ENCODE assay signal across 17 cellular contexts in genomic region chr16:66036775-66037715, GRCh38.
DNase-seq lines count a peak whose midpoint lies in the region; ATAC-seq and TF ChIP-seq lines count a peak whose summit lies in the region.
"Had no signal": no experiment of that assay in that cellular context is flagged by ENCODE, and none has a peak within 500 bp of the region (broad histone marks: within the 10 kb centered on the region; RNA-seq: fewer than 3 reads in every experiment).

No MANE protein-coding gene starts in this region.

- H3K27ac Mint-ChIP-seq in endodermal cell = no peak overlapping the region
- no peak overlapping the region for H3K27ac Mint-ChIP-seq in activated T-cell treated with anti-CD3 and anti-CD28 coated beads, Interleukin-2, amount 50 U/mL, for 72 hours
- H3K27ac Mint-ChIP-seq: activated naive CD4-positive, alpha-beta T cell treated with anti-CD3 and anti-CD28 coated beads, Interleukin-2, amount 50 U/mL, for 24 hours; T-helper 1 cell treated with Interleukin-12 subunit alpha and Interleukin-12 subunit beta and Interleukin-4 antibody, amounts not matched to agents 30 μg/mL and 1 μg/mL, for 36 hours had no signal

- no peaks in the 10 kb centered on the region for H3K9me3 Mint-ChIP-seq in endodermal cell
- no peaks in the 10 kb centered on the region for H3K9me3 Mint-ChIP-seq in activated T-cell treated with anti-CD3 and anti-CD28 coated beads, Interleukin-2, amount 50 U/mL, for 72 hours
- H3K9me3 Mint-ChIP-seq: activated naive CD4-positive, alpha-beta T cell treated with anti-CD3 and anti-CD28 coated beads, Interleukin-2, amount 50 U/mL, for 24 hours; T-helper 1 cell treated with Interleukin-12 subunit alpha and Interleukin-12 subunit beta and Interleukin-4 antibody, amounts not matched to agents 30 μg/mL and 1 μg/mL, for 36 hours had no signal

- H3K27me3 ChIP-seq in endodermal cell (ENCODE audit: control insufficient read depth, insufficient read depth, low read length, poor library complexity, severe bottlenecking) = no peaks in the 10 kb centered on the region
- H3K27me3 ChIP-seq: BE2C had no signal

- H3K9ac ChIP-seq in endodermal cell (ENCODE audit: extremely low read depth, low read length, poor library complexity, severe bottlenecking) = no peak overlapping the region

- no peak for TF ChIP-seq CTCF in endodermal cell (conservative IDR thresholded peaks at IDR 0.05)

- in situ Hi-C loops in G401 (cut with HindIII; ENCODE audit: low sequenced_read_pairs) = no loop called here

- H3K36me3 ChIP-seq in endodermal cell (ENCODE audit: control insufficient read depth, insufficient read depth, low read length) = no peaks in the 10 kb centered on the region
- H3K36me3 ChIP-seq: BE2C had no signal

- no peaks in the 10 kb centered on the region for H3K27me3 Mint-ChIP-seq in endodermal cell (ENCODE audit: insufficient read depth)
- no peaks in the 10 kb centered on the region for H3K27me3 Mint-ChIP-seq in activated T-cell treated with anti-CD3 and anti-CD28 coated beads, Interleukin-2, amount 50 U/mL, for 72 hours (ENCODE audit: low read depth)

- DNase-seq in G401 (ENCODE audit: low spot score) (peak; percentile 22), cerebellar cortex (ENCODE audit: low spot score) (peak; percentile 11), left ventricle myocardium superior (no peak), stromal cell of bone marrow (ENCODE audit: low read depth) (peak; percentile 89), endodermal cell (no peak)
- no peak for DNase-seq in stimulated activated naive CD8-positive, alpha-beta T cell treated with anti-CD3 and anti-CD28 coated beads, Interleukin-15, Interleukin-2, amounts not matched to agents 100 U/mL and 50 U/mL, for 24 hours
- no peak for DNase-seq in activated T-cell treated with anti-CD3 and anti-CD28 coated beads, Interleukin-2, amount 50 U/mL, for 72 hours
- DNase-seq: BE2C; central memory CD4-positive, alpha-beta T cell; DMS79; NCI-H2081 treated with DMSO at 0.1 percent for 48 hours; NCI-H748 treated with DMSO at 0.1 percent for 48 hours; stimulated activated naive CD4-positive, alpha-beta T cell treated with Interleukin-2 at 50 U/mL for 16 hours had no signal

- ATAC-seq in left ventricle myocardium superior (peak; percentile 81), HG03135 (IDR thresholded peaks at IDR 0.05; ENCODE audit: unreplicated experiment) (no peak)
- no peak for ATAC-seq in stimulated activated naive CD8-positive, alpha-beta T cell treated with anti-CD3 and anti-CD28 coated beads, Interleukin-15, Interleukin-2, amounts not matched to agents 100 U/mL and 50 U/mL, for 24 hours
- ATAC-seq in activated T-cell treated with anti-CD3 and anti-CD28 coated beads, Interleukin-2, amount 50 U/mL, for 72 hours (replicated peaks in 1 of 2) = no peak

- intact Hi-C loops in left ventricle myocardium superior (cut with micrococcal nuclease) = no loop called here

- no peak overlapping the region for H3K27ac ChIP-seq in endodermal cell (ENCODE audit: low read depth, low read length)

- H3K4me3 Mint-ChIP-seq in endodermal cell = no peak overlapping the region
- no peak overlapping the region for H3K4me3 Mint-ChIP-seq in activated T-cell treated with anti-CD3 and anti-CD28 coated beads, Interleukin-2, amount 50 U/mL, for 72 hours
- H3K4me3 Mint-ChIP-seq: activated naive CD4-positive, alpha-beta T cell treated with anti-CD3 and anti-CD28 coated beads, Interleukin-2, amount 50 U/mL, for 24 hours; T-helper 1 cell treated with Interleukin-12 subunit alpha and Interleukin-12 subunit beta and Interleukin-4 antibody, amounts not matched to agents 30 μg/mL and 1 μg/mL, for 36 hours had no signal

- no peaks in the 10 kb centered on the region for H3K9me3 ChIP-seq in endodermal cell (ENCODE audit: control insufficient read depth, low read length)
- H3K9me3 ChIP-seq: BE2C had no signal

- H3K4me1 ChIP-seq in endodermal cell (ENCODE audit: control insufficient read depth, insufficient read depth, low read length) = no peaks in the 10 kb centered on the region
- H3K4me1 ChIP-seq: BE2C had no signal

- 89 to 93% methylated on average over 5 to 6 of the region's 6 CpGs for WGBS in endodermal cell (ENCODE audit: insufficient coverage in 1 of 2, insufficient read length in 1 of 2), 2 experiments

- no peaks in the 10 kb centered on the region for H3K4me1 Mint-ChIP-seq in endodermal cell
- no peaks in the 10 kb centered on the region for H3K4me1 Mint-ChIP-seq in activated T-cell treated with anti-CD3 and anti-CD28 coated beads, Interleukin-2, amount 50 U/mL, for 72 hours (ENCODE audit: low read depth)
- H3K4me1 Mint-ChIP-seq: activated naive CD4-positive, alpha-beta T cell treated with anti-CD3 and anti-CD28 coated beads, Interleukin-2, amount 50 U/mL, for 24 hours had no signal

- H3K36me3 Mint-ChIP-seq in endodermal cell (ENCODE audit: low read depth) = no peaks in the 10 kb centered on the region
- H3K36me3 Mint-ChIP-seq in activated T-cell treated with anti-CD3 and anti-CD28 coated beads, Interleukin-2, amount 50 U/mL, for 72 hours (ENCODE audit: insufficient read depth in 2 of 2) = no peaks in the 10 kb centered on the region
- H3K36me3 Mint-ChIP-seq: activated naive CD4-positive, alpha-beta T cell treated with anti-CD3 and anti-CD28 coated beads, Interleukin-2, amount 50 U/mL, for 24 hours had no signal

- no peak overlapping the region for H3K4me3 ChIP-seq in endodermal cell (ENCODE audit: low read length)
- H3K4me3 ChIP-seq: skin epidermis had no signal

Comparison
In these comparisons a context has a peak if more than half of its experiments do, and no peak if none do; other contexts are left out.
1. DNase-seq: peak in G401 (single experiment), cerebellar cortex (single experiment) and stromal cell of bone marrow (single experiment); none in left ventricle myocardium superior (single experiment), stimulated activated naive CD8-positive, alpha-beta T cell treated with anti-CD3 and anti-CD28 coated beads, Interleukin-15, Interleukin-2, amounts not matched to agents 100 U/mL and 50 U/mL, for 24 hours (single experiment), endodermal cell (single experiment) and activated T-cell treated with anti-CD3 and anti-CD28 coated beads, Interleukin-2, amount 50 U/mL, for 72 hours (0 of 2).